8 cellular contexts compared by ENCODE assay signal in genomic region chr14:20631023-20631820, GRCh38. TPM values are rescaled to one million over a fixed set of nuclear protein-coding genes. Genes with fewer than 3 reads are reported as not detected.
A peak's percentile ranks its signal among the peaks of the same experiment; 100 is the strongest.
DNase-seq lines count a peak whose midpoint lies in the region; ATAC-seq, FAIRE-seq and TF ChIP-seq lines count a peak whose summit lies in the region.

No MANE protein-coding gene starts in this region.

- peak overlapping the region; percentile 83 for H2AFZ ChIP-seq in GM23338

- intact Hi-C loops in naive thymus-derived CD4-positive, alpha-beta T cell (cut with micrococcal nuclease), result loop anchor here (1.0 to 10.0 kb wide), 3 partner anchors 8 to 154 kb away; partner anchors contain the start of gene RNASE6 (in 1 of the 2)

- H3K9me2 ChIP-seq in GM23338 (ENCODE audit: insufficient read depth), result no peaks in the 10 kb centered on the region

- peaks cover 22% of the 10 kb centered on the region for H3K4me1 Mint-ChIP-seq in GM23338
- peaks cover 24 to 76% (median 58%) of the 10 kb centered on the region in 7 donors for H3K4me1 Mint-ChIP-seq in naive thymus-derived CD4-positive, alpha-beta T cell

- ATAC-seq in GM23338 (peak; percentile 20), HG02973 (IDR thresholded peaks at IDR 0.05; ENCODE audit: unreplicated experiment) (no peak)
- ATAC-seq in naive thymus-derived CD4-positive, alpha-beta T cell, result peak; percentile 46

- H3K4me1 ChIP-seq in GM23338 (ENCODE audit: insufficient read depth) (peaks cover 13% of the 10 kb centered on the region), esophagus (ENCODE audit: control insufficient read depth in 2 of 2, insufficient read depth in 2 of 2, low read length in 1 of 2) (peaks cover 5 to 8% of the 10 kb centered on the region in 2 donors)
- H3K4me1 ChIP-seq in naive thymus-derived CD4-positive, alpha-beta T cell (ENCODE audit: control insufficient read depth in 2 of 2, insufficient read depth in 2 of 2, low read length in 2 of 2), result peaks cover 0 to 15% of the 10 kb centered on the region in 2 donors

- H3K4me3 Mint-ChIP-seq in GM23338, result peak overlapping the region; percentile 94
- peak overlapping the region; percentile 74 to 93 (median 88) for H3K4me3 Mint-ChIP-seq in naive thymus-derived CD4-positive, alpha-beta T cell

- peaks cover 6% of the 10 kb centered on the region; the same call in 2 of the 3 replicates for H3K36me3 Mint-ChIP-seq in GM23338 (ENCODE audit: low read depth)
- peaks cover 0 to 3% (median 0%) of the 10 kb centered on the region in 5 donors for H3K36me3 Mint-ChIP-seq in naive thymus-derived CD4-positive, alpha-beta T cell

- FAIRE-seq in urothelium cell line (lab: Jason Lieb, UNC), result no peak

- no peak for TF ChIP-seq CTCF in GM23338 (conservative IDR thresholded peaks at IDR 0.05; ENCODE audit: low read depth in 2 of 2)

- peaks cover 0 to 2% of the 10 kb centered on the region in 2 donors for H3K9me3 ChIP-seq in esophagus (ENCODE audit: control insufficient read depth in 2 of 2, insufficient read depth in 1 of 2, low read depth in 1 of 2, low read length in 1 of 2)
- no peaks in the 10 kb centered on the region for H3K9me3 ChIP-seq in naive thymus-derived CD4-positive, alpha-beta T cell (ENCODE audit: control insufficient read depth in 2 of 3, low read length in 3 of 3)

- H3K4me2 ChIP-seq in GM23338, result peak overlapping the region; percentile 83

- peak; percentile 73 for DNase-seq in GM23338 (ENCODE audit: low spot score)
- DNase-seq in NCI-H460 (ENCODE audit: extremely low read depth, low read depth), result peak; percentile 69
- DNase-seq in activated CD8-positive, alpha-beta memory T cell treated with anti-CD3 and anti-CD28 coated beads for 24 hours, result peak; percentile 82
- peak in 8 of 9 donors; percentile 51 to 71 (median 63) for DNase-seq in naive thymus-derived CD4-positive, alpha-beta T cell
- peak; percentile 44 for DNase-seq in urothelium cell line (ENCODE audit: low spot score)
- no peak for DNase-seq in cortex of kidney (lab: John Stamatoyannopoulos, UW)

- H3K27ac ChIP-seq in GM23338 (ENCODE audit: low read depth) (no peak overlapping the region), esophagus (ENCODE audit: low read depth in 2 of 2, low read length in 1 of 2) (no peak overlapping the region)
- H3K27ac ChIP-seq in naive thymus-derived CD4-positive, alpha-beta T cell (ENCODE audit: low read depth, low read length), result no peak overlapping the region

- H3K27me3 ChIP-seq in GM23338 (ENCODE audit: insufficient read depth) (peaks cover 60% of the 10 kb centered on the region), esophagus (ENCODE audit: control insufficient read depth in 1 of 2, insufficient read depth in 2 of 2, low read length in 2 of 2) (peaks cover 0 to 4% of the 10 kb centered on the region in 2 donors)
- H3K27me3 ChIP-seq in naive thymus-derived CD4-positive, alpha-beta T cell (ENCODE audit: control insufficient read depth in 2 of 2, insufficient read depth in 2 of 2, low read length in 2 of 2), result no peaks in the 10 kb centered on the region

- POLR2A ChIA-PET in naive thymus-derived CD4-positive, alpha-beta T cell (lab: Charles Lee), result interaction anchor here (0.9 to 3.7 kb wide), 8 partner anchors 9 to 302 kb away, joined by 3 to 39 read pairs (median 4); partner anchors contain the start of genes PIP4P1 and RNASE4

- no peaks in the 10 kb centered on the region for H3K79me2 ChIP-seq in GM23338 (replicated peaks; ENCODE audit: insufficient read depth)

- CTCF ChIA-PET in naive thymus-derived CD4-positive, alpha-beta T cell (lab: Charles Lee), result interaction anchor here (0.6 to 1.9 kb wide), 9 partner anchors 13 to 290 kb away, joined by 3 to 7 read pairs (median 4); partner anchors contain the start of gene RNASE4

- H3K27ac Mint-ChIP-seq in GM23338, result peak overlapping the region; percentile 82; the same call in 1 of the 2 replicates
- H3K27ac Mint-ChIP-seq in naive thymus-derived CD4-positive, alpha-beta T cell, result peak overlapping the region; percentile 63 to 93 (median 80)

- H3K4me3 ChIP-seq in GM23338 (peak overlapping the region; percentile 74), esophagus (ENCODE audit: low read depth in 1 of 2, low read length in 2 of 2) (peak overlapping the region; percentile 12 to 37)
- peak overlapping the region; percentile 51 for H3K4me3 ChIP-seq in naive thymus-derived CD4-positive, alpha-beta T cell (ENCODE audit: low read length)

- peaks cover 16% of the 10 kb centered on the region for H3K9me3 Mint-ChIP-seq in GM23338
- peaks cover 0 to 33% (median 0%) of the 10 kb centered on the region in 11 donors for H3K9me3 Mint-ChIP-seq in naive thymus-derived CD4-positive, alpha-beta T cell

- peaks cover 53% of the 10 kb centered on the region for H3K27me3 Mint-ChIP-seq in GM23338 (ENCODE audit: insufficient read depth, low read depth, poor library complexity)
- H3K27me3 Mint-ChIP-seq in naive thymus-derived CD4-positive, alpha-beta T cell, result peaks cover 23 to 89% (median 42%) of the 10 kb centered on the region in 5 donors

- 2 to 3% methylated on average over 18 of the region's 18 CpGs for WGBS in esophagus, 2 donors

- peaks cover 12% of the 10 kb centered on the region for H3F3A ChIP-seq in GM23338 (replicated peaks; ENCODE audit: low read depth)

- no peaks in the 10 kb centered on the region for H3K36me3 ChIP-seq in GM23338 (ENCODE audit: insufficient read depth)
- no peaks in the 10 kb centered on the region for H3K36me3 ChIP-seq in esophagus (ENCODE audit: control insufficient read depth in 2 of 2, insufficient read depth in 2 of 2, low read length in 1 of 2)
- H3K36me3 ChIP-seq in naive thymus-derived CD4-positive, alpha-beta T cell (ENCODE audit: control insufficient read depth in 2 of 3, insufficient read depth in 3 of 3, low read length in 3 of 3), result no peaks in the 10 kb centered on the region

- no peaks in the 10 kb centered on the region for H4K20me1 ChIP-seq in GM23338 (replicated peaks; ENCODE audit: insufficient read depth)

TF ChIP-seq in GM23338, 12 proteins besides CTCF, POLR2A, EP300 and RAD21 (continues in another document):
- TF ChIP-seq ZNF331 (CRISPR knock-in tag; IDR thresholded peaks at IDR 0.05; ENCODE audit: low read depth), result no peak

RNA-seq across cellular contexts. Expression of gene OR6S1, which starts 10.3 kb away (rescaled TPM):
- total RNA-seq in GM23338 (2014; rRNA removed; shearing (Covaris generic)), result not detected in 2 replicates
- polyA plus RNA-seq in GM23338 (2016; fragmentation: Nextera tagmentation; extraction: Ambion mirVana) (not detected in 2 replicates), esophagus (not detected)
- total RNA-seq in NCI-H460 (2014; rRNA removed; shearing (Covaris generic)), result not detected in 2 replicates
- polyA plus RNA-seq in NCI-H460 (2014; cell fraction: nucleus; rRNA removed), result not detected in 2 replicates
- not detected for total RNA-seq in naive thymus-derived CD4-positive, alpha-beta T cell
- polyA plus RNA-seq in naive thymus-derived CD4-positive, alpha-beta T cell, result not detected

RNA-seq across cellular contexts. Expression of gene RNASE12, which starts 40.0 kb away (rescaled TPM):
- total RNA-seq in GM23338 (2014; rRNA removed; shearing (Covaris generic)), result not detected in 2 replicates
- polyA plus RNA-seq in GM23338 (2016; fragmentation: Nextera tagmentation; extraction: Ambion mirVana) (not detected in 2 replicates), esophagus (not detected)
- total RNA-seq in NCI-H460 (2014; rRNA removed; shearing (Covaris generic)), result not detected in 2 replicates
- not detected in 2 replicates for polyA plus RNA-seq in NCI-H460 (2014; cell fraction: nucleus; rRNA removed)
- total RNA-seq in naive thymus-derived CD4-positive, alpha-beta T cell, result not detected
- polyA plus RNA-seq in naive thymus-derived CD4-positive, alpha-beta T cell, result not detected

RNA-seq across cellular contexts. Expression of gene RNASE11, which starts 43.4 kb away (rescaled TPM):
- total RNA-seq in GM23338 (2014; rRNA removed; shearing (Covaris generic)), result not detected in 2 replicates
- polyA plus RNA-seq in GM23338 (2016; fragmentation: Nextera tagmentation; extraction: Ambion mirVana) (not detected in 2 replicates), esophagus (not detected)
- not detected in 2 replicates for total RNA-seq in NCI-H460 (2014; rRNA removed; shearing (Covaris generic))
- not detected in 2 replicates for polyA plus RNA-seq in NCI-H460 (2014; cell fraction: nucleus; rRNA removed)
- not detected for total RNA-seq in naive thymus-derived CD4-positive, alpha-beta T cell
- not detected for polyA plus RNA-seq in naive thymus-derived CD4-positive, alpha-beta T cell

RNA-seq across cellular contexts. Expression of gene RNASE4, which starts 53.1 kb away (rescaled TPM):
- 1.6 and 2.0 TPM in 2 replicates for total RNA-seq in GM23338 (2014; rRNA removed; shearing (Covaris generic))
- 0.29 and 0.45 TPM in 2 replicates for polyA plus RNA-seq in GM23338 (2016; fragmentation: Nextera tagmentation; extraction: Ambion mirVana)
- total RNA-seq in NCI-H460 (2014; rRNA removed; shearing (Covaris generic)), result 22.9 and 36.7 TPM in 2 replicates
- 12.5 and 27.7 TPM in 2 replicates for polyA plus RNA-seq in NCI-H460 (2014; cell fraction: nucleus; rRNA removed)
- 10 to 100 TPM in 1 of 2 donors, 1 to 10 TPM in 1; 4.4 to 18.6 TPM for polyA plus RNA-seq in esophagus
- total RNA-seq in naive thymus-derived CD4-positive, alpha-beta T cell, result 1 to 10 TPM in 1 of 5 experiments, under 1 TPM in 4; 0.17 to 4.2 (median 0.43) TPM
- under 1 TPM in 1 of 2 donors, not detected in 1; 0.83 TPM for polyA plus RNA-seq in naive thymus-derived CD4-positive, alpha-beta T cell

RNA-seq across cellular contexts. Expression of gene ANG, which starts 57.3 kb away (rescaled TPM):
- total RNA-seq in GM23338 (2014; rRNA removed; shearing (Covaris generic)), result 2.3 and 5.1 TPM in 2 replicates
- polyA plus RNA-seq in GM23338 (2016; fragmentation: Nextera tagmentation; extraction: Ambion mirVana) (3.7 and 5.0 TPM in 2 replicates), esophagus (1 to 10 TPM; 4.6 to 8.4 TPM)
- total RNA-seq in NCI-H460 (2014; rRNA removed; shearing (Covaris generic)), result 12.5 and 14.7 TPM in 2 replicates
- 5.8 and 8.5 TPM in 2 replicates for polyA plus RNA-seq in NCI-H460 (2014; cell fraction: nucleus; rRNA removed)
- 1 to 10 TPM in 3 of 5 experiments, not detected in 2; 1.6 to 3.5 (median 1.7) TPM for total RNA-seq in naive thymus-derived CD4-positive, alpha-beta T cell
- polyA plus RNA-seq in naive thymus-derived CD4-positive, alpha-beta T cell, result under 1 TPM in 1 of 2 donors, not detected in 1; 0.40 TPM
